In the genomic region with DNA sequence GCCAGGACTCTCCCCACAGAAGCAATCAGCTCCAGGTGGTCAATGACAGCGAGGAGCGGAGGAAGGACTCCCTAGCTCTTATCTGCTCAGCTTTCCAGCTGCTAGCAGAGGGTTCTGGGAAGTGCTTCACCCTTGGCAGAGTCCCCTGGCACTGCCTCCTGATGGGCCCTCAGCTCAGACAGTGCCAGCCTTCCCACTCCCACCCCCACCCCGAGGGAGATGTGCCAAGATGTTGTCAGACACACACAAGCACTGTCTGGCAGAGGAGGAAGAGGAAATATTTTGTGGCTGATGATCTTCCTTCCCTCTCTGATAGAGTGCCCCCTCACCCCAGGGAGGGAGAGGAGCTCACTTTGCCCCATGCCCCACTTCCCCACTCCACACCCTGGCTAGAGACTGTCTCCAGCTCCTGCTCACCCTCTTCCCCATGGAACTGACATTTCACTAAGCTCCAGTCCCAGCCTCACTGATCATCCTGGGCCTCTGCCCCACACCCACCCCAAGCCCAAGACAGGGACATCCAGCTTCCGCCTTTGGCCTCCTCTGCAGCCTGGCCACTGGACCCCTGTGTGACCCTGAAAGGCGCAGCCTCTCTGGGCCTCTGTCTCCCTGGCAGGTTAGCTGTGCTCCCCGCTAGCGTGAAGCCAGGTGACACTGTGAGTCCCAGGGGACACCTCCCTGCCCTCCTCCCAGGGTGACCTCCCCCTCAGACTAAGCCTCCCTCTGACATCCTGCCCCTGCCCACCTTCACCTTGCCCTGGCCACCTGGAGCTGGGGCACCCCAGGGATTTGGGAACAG, we compare ENCODE assay signal across 12 cellular contexts. TPM values are rescaled to one million over a fixed set of nuclear protein-coding genes. Genes with fewer than 3 reads are reported as not detected.
A peak's percentile ranks its signal among the peaks of the same experiment; 100 is the strongest.
DNase-seq lines count a peak whose midpoint lies in the region; ATAC-seq and TF ChIP-seq lines count a peak whose summit lies in the region.
"Had no signal": no experiment of that assay in that cellular context is flagged by ENCODE, and none has a peak within 500 bp of the region (broad histone marks: within the 10 kb centered on the region; RNA-seq: fewer than 3 reads in every experiment).

No MANE protein-coding gene starts in this region.

- no peaks in the 10 kb centered on the region for H3K36me3 ChIP-seq in MM.1S (replicated peaks; ENCODE audit: insufficient read depth, low read length)

- peak; percentile 96 for DNase-seq in NCI-H2029 (lab: John Stamatoyannopoulos, UW)
- peak in 42 of 58 donors; percentile 9 to 67 (median 41) for DNase-seq in anterior cingulate cortex (lab: John Stamatoyannopoulos, UW)
- DNase-seq in left lobe of liver (ENCODE audit: low spot score), result peak; percentile 89
- peak; percentile 29 for DNase-seq in superior temporal gyrus (ENCODE audit: extremely low spot score)
- no peak for DNase-seq in MM.1S
- DNase-seq in central memory CD4-positive, alpha-beta T cell, result no peak
- no peak for DNase-seq in NOMO-1 treated with DMSO at 0.1 percent for 48 hours (lab: John Stamatoyannopoulos, UW; ENCODE audit: unreplicated experiment)
- DNase-seq: activated T-cell treated with anti-CD3 and anti-CD28 coated beads, Interleukin-2, amount 50 U/mL, for 1 hour; foreskin melanocyte had no signal

- peak; percentile 72 for ATAC-seq in left lobe of liver

- no peaks in the 10 kb centered on the region for H4K20me1 ChIP-seq in MM.1S (ENCODE audit: insufficient read depth, low read length)

- no peak overlapping the region for H3K4me2 ChIP-seq in MM.1S (ENCODE audit: low read depth, low read length)

- TF ChIP-seq CTCF in MM.1S (IDR thresholded peaks at IDR 0.05; ENCODE audit: low read length), result no peak

- no peak overlapping the region for H3K4me3 ChIP-seq in MM.1S (ENCODE audit: low read length)

- H2AFZ ChIP-seq in MM.1S (ENCODE audit: low read length), result no peak overlapping the region

- 0 out of 2 replicates have a peak, but pooled peaks cover 4% of the 10 kb centered on the region for H3K27me3 ChIP-seq in MM.1S (replicated peaks; ENCODE audit: insufficient read depth, low read length)

- no peak overlapping the region for H3K9ac ChIP-seq in MM.1S (ENCODE audit: low read length)

- H3K27ac ChIP-seq in MM.1S (ENCODE audit: low read length), result no peak overlapping the region

- no peaks in the 10 kb centered on the region for H3K9me3 ChIP-seq in MM.1S (replicated peaks; ENCODE audit: insufficient read depth, low read length)

- H3K79me2 ChIP-seq in MM.1S (ENCODE audit: low read length), result no peaks in the 10 kb centered on the region

- no peaks in the 10 kb centered on the region for H3K4me1 ChIP-seq in MM.1S (ENCODE audit: low read length)

- H3K9me2 ChIP-seq in MM.1S (replicated peaks; ENCODE audit: insufficient read depth, low read length), result no peaks in the 10 kb centered on the region

- no peaks in the 10 kb centered on the region for H3F3A ChIP-seq in MM.1S (ENCODE audit: insufficient read depth, low read length)

RNA-seq across cellular contexts. Expression of gene SLCO2B1, which starts 44.5 kb away (rescaled TPM):
- total RNA-seq in left lobe of liver, result 327 TPM
- total RNA-seq: LHCN-M2, mononuclear cell had no signal

RNA-seq across cellular contexts. Expression of gene TPBGL, which starts 45.2 kb away (rescaled TPM):
- total RNA-seq in left lobe of liver, result not detected
- total RNA-seq: Daoy, LHCN-M2 had no signal

Comparison
In these comparisons a context has a peak if more than half of its experiments do, and no peak if none do; other contexts are left out.
1. DNase-seq: peak in NCI-H2029 (single experiment), anterior cingulate cortex (42 of 58), left lobe of liver (single experiment) and superior temporal gyrus (single experiment); none in MM.1S (single experiment), central memory CD4-positive, alpha-beta T cell (single experiment) and NOMO-1 treated with DMSO at 0.1 percent for 48 hours (single experiment).